ENCODE assay signal across 8 cellular contexts in the genomic region with DNA sequence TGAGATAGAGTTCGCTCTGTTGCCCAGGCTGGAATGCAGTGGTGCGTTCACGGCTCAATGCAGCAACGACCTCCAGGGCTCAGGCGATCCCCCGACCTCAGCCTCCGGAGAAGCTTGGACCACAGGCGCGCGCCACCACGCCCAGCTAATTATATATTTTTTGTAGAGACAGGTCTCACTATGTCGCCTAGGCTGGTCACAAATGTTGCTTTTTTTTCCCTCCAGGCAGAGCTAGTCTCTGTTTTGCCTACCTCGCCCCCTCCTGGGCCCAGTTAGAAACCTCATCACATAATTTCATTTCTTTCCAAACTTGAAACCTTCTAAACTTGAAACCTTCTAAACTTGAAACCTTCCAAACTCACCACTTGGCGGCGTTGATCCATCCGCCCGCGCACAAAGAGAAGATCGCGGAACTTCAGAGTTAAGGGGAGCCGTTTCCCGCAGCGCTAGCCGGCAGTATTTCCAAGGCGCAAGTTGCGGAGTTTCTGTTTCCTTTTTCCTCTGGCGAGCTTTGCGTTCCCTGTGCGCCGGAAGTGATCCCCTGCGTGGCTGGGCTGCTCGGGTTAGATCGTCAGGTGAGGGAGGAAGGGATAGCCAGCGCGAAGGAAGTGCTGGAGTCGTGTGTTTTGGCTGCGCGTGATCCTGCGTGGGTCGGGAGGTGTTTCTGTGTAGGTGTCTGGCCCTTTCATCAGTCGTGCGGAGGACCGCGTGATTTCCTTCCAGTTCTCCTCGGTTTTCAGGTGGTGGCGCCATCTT. TPM values are rescaled to one million over a fixed set of nuclear protein-coding genes. Genes with fewer than 3 reads are reported as not detected.
DNase-seq lines count a peak whose midpoint lies in the region; ATAC-seq and TF ChIP-seq lines count a peak whose summit lies in the region.

Gene SSBP1, plus strand, starts transcription at position 523 of the 756 bp plus-strand sequence. CDS start 809 bp downstream, outside the sequence.

- DNase-seq in GM10266 (ENCODE audit: extremely low spot score) (peak; percentile 79), NCI-H1092 (lab: John Stamatoyannopoulos, UW) (peak; percentile 97), SKM-1 (lab: John Stamatoyannopoulos, UW; ENCODE audit: unreplicated experiment) (peak; percentile 98), glutamatergic neuron (peak; percentile 87), osteocyte (ENCODE audit: extremely low spot score, unreplicated experiment) (peak; percentile 96), thyroid gland (peak; percentile 89 to 92)

- no peaks in the 10 kb centered on the region for H3K9me3 ChIP-seq in thyroid gland

- H3K4me1 ChIP-seq in thyroid gland, result peaks cover 15 to 18% of the 10 kb centered on the region in 2 donors

- TF ChIP-seq POLR2A in thyroid gland (IDR thresholded peaks at IDR 0.05), result peak in 1 of 2 donors; percentile 68

- 4 to 6% methylated on average over 44 to 46 of the region's 46 CpGs for whole genome bisulfite sequencing in thyroid gland, 2 donors

- peaks cover 44% of the 10 kb centered on the region for H3K4me1 Mint-ChIP-seq in activated naive CD8-positive, alpha-beta T cell (ENCODE audit: low read depth)
- H3K4me1 Mint-ChIP-seq in glutamatergic neuron (ENCODE audit: low read depth, unreplicated experiment) (peaks cover 4% of the 10 kb centered on the region), osteocyte (ENCODE audit: unreplicated experiment) (peaks cover 23% of the 10 kb centered on the region)

- TF ChIP-seq CTCF in GM10266 (IDR thresholded peaks at IDR 0.05; ENCODE audit: control insufficient read depth, insufficient read depth, low read depth, missing control alignments) (peak; percentile 74), glutamatergic neuron (IDR thresholded peaks at IDR 0.05; ENCODE audit: partially characterized antibody, unreplicated experiment) (peak; percentile 60), osteocyte (IDR thresholded peaks at IDR 0.05) (peak; percentile 84), thyroid gland (IDR thresholded peaks at IDR 0.05) (peak; percentile 17 to 92 (median 73))

- intact Hi-C loops in thyroid gland (cut with DNase I), result loop anchor here (10.0 kb wide), 1 partner anchor 83 kb away; no protein-coding TSS in a partner anchor

- peak within 1 kb of the TSS; percentile 80 to 84 (median 83) for H3K27ac ChIP-seq in thyroid gland

- peak within 1 kb of the TSS; percentile 95 for H3K27ac Mint-ChIP-seq in activated naive CD8-positive, alpha-beta T cell
- H3K27ac Mint-ChIP-seq in glutamatergic neuron (ENCODE audit: unreplicated experiment), result peak within 1 kb of the TSS; percentile 93
- peak within 1 kb of the TSS; percentile 98 for H3K27ac Mint-ChIP-seq in osteocyte (ENCODE audit: unreplicated experiment)

- H3K36me3 Mint-ChIP-seq in activated naive CD8-positive, alpha-beta T cell, result peaks cover 16% of the 10 kb centered on the region
- H3K36me3 Mint-ChIP-seq in glutamatergic neuron (ENCODE audit: unreplicated experiment) (no peaks in the 10 kb centered on the region), osteocyte (ENCODE audit: unreplicated experiment) (peaks cover 13% of the 10 kb centered on the region)

- H3K4me3 ChIP-seq in thyroid gland (replicated peaks in 1 of 3), result peak within 1 kb of the TSS; percentile 37 to 86 (median 84)

- H3K36me3 ChIP-seq in thyroid gland, result peaks cover 18 to 21% of the 10 kb centered on the region in 2 donors

- no peaks in the 10 kb centered on the region for H3K9me3 Mint-ChIP-seq in activated naive CD8-positive, alpha-beta T cell (ENCODE audit: low read depth)
- no peaks in the 10 kb centered on the region for H3K9me3 Mint-ChIP-seq in glutamatergic neuron (ENCODE audit: unreplicated experiment)
- no peaks in the 10 kb centered on the region for H3K9me3 Mint-ChIP-seq in osteocyte (ENCODE audit: unreplicated experiment)

- H3K4me3 Mint-ChIP-seq in activated naive CD8-positive, alpha-beta T cell, result peak within 1 kb of the TSS; percentile 95
- H3K4me3 Mint-ChIP-seq in glutamatergic neuron (ENCODE audit: unreplicated experiment) (peak within 1 kb of the TSS; percentile 89), osteocyte (ENCODE audit: unreplicated experiment) (peak within 1 kb of the TSS; percentile 99)

- no peaks in the 10 kb centered on the region for H3K27me3 Mint-ChIP-seq in activated naive CD8-positive, alpha-beta T cell
- H3K27me3 Mint-ChIP-seq in glutamatergic neuron (ENCODE audit: unreplicated experiment), result no peaks in the 10 kb centered on the region
- no peaks in the 10 kb centered on the region for H3K27me3 Mint-ChIP-seq in osteocyte (ENCODE audit: unreplicated experiment)

- H3K27me3 ChIP-seq in thyroid gland, result no peaks in the 10 kb centered on the region

- peak; percentile 92 for ATAC-seq in HG02588 (IDR thresholded peaks at IDR 0.05; ENCODE audit: unreplicated experiment)

RNA-seq across cellular contexts. Expression of gene SSBP1, which starts in this region (rescaled TPM):
- total RNA-seq in glutamatergic neuron (ENCODE audit: unreplicated experiment), result 123 TPM
- 96.4 and 112 TPM in 2 replicates for total RNA-seq in osteocyte
- total RNA-seq in thyroid gland, result 100 to 1,000 TPM; 112 to 146 (median 129) TPM

Comparison
In these comparisons a context has a peak if more than half of its experiments do, and no peak if none do; other contexts are left out.
1. Peak in every context shown above with its lines: DNase-seq, ATAC-seq, H3K4me3 ChIP-seq and H3K27ac ChIP-seq.